Comparison of ENCODE assay signal across 1 cellular context in the genomic region with DNA sequence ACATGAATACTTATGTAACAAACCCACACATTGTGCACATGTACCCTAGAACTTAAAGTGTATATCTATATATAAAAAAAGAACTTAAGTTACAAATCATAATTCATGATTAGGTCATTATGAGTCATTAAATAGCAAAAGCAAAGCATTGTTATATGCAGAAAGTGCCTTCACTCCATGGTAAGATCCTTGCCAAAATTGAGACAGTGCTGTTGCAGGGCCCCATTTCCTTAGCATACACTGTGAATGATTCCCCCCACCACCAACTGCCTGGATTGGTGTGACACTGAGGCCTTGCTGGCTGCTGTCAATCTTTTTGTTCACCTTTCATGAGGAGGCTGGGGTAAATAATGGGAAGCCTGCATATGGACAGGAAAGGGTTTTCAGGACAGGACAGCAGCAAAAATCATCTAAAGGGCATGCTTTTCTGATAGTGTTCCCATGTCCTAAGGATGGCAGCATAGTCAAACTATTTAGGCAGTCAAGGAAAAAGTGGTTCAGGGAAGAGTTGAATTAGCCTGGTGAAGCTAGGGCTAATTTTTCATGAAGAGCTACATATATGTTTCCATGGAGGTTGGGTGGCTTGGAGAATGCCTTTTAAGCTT.
TF ChIP-seq lines count a peak whose summit lies in the region.

No MANE protein-coding gene starts in this region.

TF ChIP-seq in SK-N-SH, 30 proteins besides CTCF, POLR2A, EP300 and RAD21 (continued from another document):
- TF ChIP-seq, protein P1, sequence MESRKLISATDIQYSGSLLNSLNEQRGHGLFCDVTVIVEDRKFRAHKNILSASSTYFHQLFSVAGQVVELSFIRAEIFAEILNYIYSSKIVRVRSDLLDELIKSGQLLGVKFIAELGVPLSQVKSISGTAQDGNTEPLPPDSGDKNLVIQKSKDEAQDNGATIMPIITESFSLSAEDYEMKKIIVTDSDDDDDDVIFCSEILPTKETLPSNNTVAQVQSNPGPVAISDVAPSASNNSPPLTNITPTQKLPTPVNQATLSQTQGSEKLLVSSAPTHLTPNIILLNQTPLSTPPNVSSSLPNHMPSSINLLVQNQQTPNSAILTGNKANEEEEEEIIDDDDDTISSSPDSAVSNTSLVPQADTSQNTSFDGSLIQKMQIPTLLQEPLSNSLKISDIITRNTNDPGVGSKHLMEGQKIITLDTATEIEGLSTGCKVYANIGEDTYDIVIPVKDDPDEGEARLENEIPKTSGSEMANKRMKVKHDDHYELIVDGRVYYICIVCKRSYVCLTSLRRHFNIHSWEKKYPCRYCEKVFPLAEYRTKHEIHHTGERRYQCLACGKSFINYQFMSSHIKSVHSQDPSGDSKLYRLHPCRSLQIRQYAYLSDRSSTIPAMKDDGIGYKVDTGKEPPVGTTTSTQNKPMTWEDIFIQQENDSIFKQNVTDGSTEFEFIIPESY (IDR thresholded peaks at IDR 0.05; ENCODE audit: borderline replicate concordance, low read depth) = no peak
- no peak for TF ChIP-seq JUND (IDR thresholded peaks at IDR 0.05)
- no peak for TF ChIP-seq NRF1 (IDR thresholded peaks at IDR 0.05; ENCODE audit: low read depth, low read length)
- no peak for TF ChIP-seq YY1 (IDR thresholded peaks at IDR 0.05; ENCODE audit: low read depth)
- no peak for TF ChIP-seq SIN3A (IDR thresholded peaks at IDR 0.05; ENCODE audit: borderline replicate concordance, low read depth, low read length)
- no peak for TF ChIP-seq TEAD4 (IDR thresholded peaks at IDR 0.05; ENCODE audit: borderline replicate concordance, insufficient read depth)
- no peak for TF ChIP-seq IRF3 (IDR thresholded peaks at IDR 0.05; ENCODE audit: low read depth, low read length)
